ENCODE assay signal across 15 cellular contexts in genomic region chrX:47564438-47565085, GRCh38. TPM values are rescaled to one million over a fixed set of nuclear protein-coding genes. Genes with fewer than 3 reads are reported as not detected.
DNase-seq lines count a peak whose midpoint lies in the region; ATAC-seq and TF ChIP-seq lines count a peak whose summit lies in the region.
"Had no signal": no experiment of that assay in that cellular context is flagged by ENCODE, and none has a peak within 500 bp of the region (broad histone marks: within the 10 kb centered on the region; RNA-seq: fewer than 3 reads in every experiment).

No MANE protein-coding gene starts in this region.

- H3K23ac ChIP-seq in IMR-90 (ENCODE audit: low read depth, low read length) (no peak overlapping the region), neuronal stem cell (ENCODE audit: low read depth, low read length, poor library complexity) (no peak overlapping the region)

- no peak for TF ChIP-seq RAD21 in IMR-90 (IDR thresholded peaks at IDR 0.05; ENCODE audit: low read length)

- no TSS peak for BruUV-seq in Caco-2 (replicated peaks; lab: Mats Ljungman, UMichigan)
- BruUV-seq in IMR-90 (replicated peaks; lab: Mats Ljungman, UMichigan): TSS peak; percentile 19

- no peak overlapping the region for H3K56ac ChIP-seq in IMR-90 (ENCODE audit: extremely low read depth, insufficient read depth, low read length)

- no peak overlapping the region for H2BK12ac ChIP-seq in neuronal stem cell (ENCODE audit: low read length)

- peaks cover 4% of the 10 kb centered on the region for H4K20me1 ChIP-seq in IMR-90 (ENCODE audit: insufficient read depth, low read length)

- no peaks in the 10 kb centered on the region for H3K27me3 Mint-ChIP-seq in Caco-2 (ENCODE audit: insufficient read depth, unreplicated experiment)
- no peaks in the 10 kb centered on the region for H3K27me3 Mint-ChIP-seq in activated naive CD8-positive, alpha-beta T cell treated with anti-CD3 and anti-CD28 coated beads, Interleukin-2, amount 50 U/mL, for 24 hours

- H2AK5ac ChIP-seq in IMR-90 (ENCODE audit: low read depth, low read length): no peak overlapping the region
- no peak overlapping the region for H2AK5ac ChIP-seq in neuronal stem cell (ENCODE audit: low read depth, low read length)

- no peak overlapping the region for H3K14ac ChIP-seq in IMR-90 (replicated peaks; ENCODE audit: low read depth, low read length)
- H3K14ac ChIP-seq in neuronal stem cell (ENCODE audit: low read length): no peak overlapping the region

- no CpG with 5 or more reads among the region's 12 CpGs for WGBS in IMR-90 (ENCODE audit: extremely low coverage in 2 of 2, insufficient read length in 1 of 2), 2 experiments
- WGBS in neuronal stem cell (ENCODE audit: extremely low coverage in 2 of 2, insufficient read length in 2 of 2, insufficient replicate concordance in 1 of 2), 2 donors: no CpG with 5 or more reads among the region's 12 CpGs

- H3K36me3 ChIP-seq in Caco-2 (ENCODE audit: control insufficient read depth, insufficient read depth, low read length): no peaks in the 10 kb centered on the region
- peaks cover 24% of the 10 kb centered on the region for H3K36me3 ChIP-seq in IMR-90 (ENCODE audit: control insufficient read depth, insufficient read depth, low read length)
- H3K36me3 ChIP-seq in neuronal stem cell (replicated peaks in 1 of 2; ENCODE audit: control insufficient read depth in 2 of 2, insufficient read depth in 2 of 2, low read length in 2 of 2): peaks cover 15 to 65% of the 10 kb centered on the region in 2 donors
- H3K36me3 ChIP-seq in effector memory CD4-positive, alpha-beta T cell (ENCODE audit: control insufficient read depth, insufficient read depth, low read length): peaks cover 44% of the 10 kb centered on the region

- in situ Hi-C loops in IMR-90 (cut with MboI; ENCODE audit: low sequenced_read_pairs): loop anchor here (5.0 kb wide), 1 partner anchor 83 kb away; no protein-coding TSS in a partner anchor

- no peak overlapping the region for H3K4me2 ChIP-seq in IMR-90 (ENCODE audit: low read depth, low read length)
- no peak overlapping the region for H3K4me2 ChIP-seq in neuronal stem cell (ENCODE audit: insufficient read depth, low read length, poor library complexity, severe bottlenecking)

- ATAC-seq in IMR-90 (ENCODE audit: low read depth): no peak
- peak; percentile 18 for ATAC-seq in activated naive CD8-positive, alpha-beta T cell treated with anti-CD3 and anti-CD28 coated beads, Interleukin-2, amount 50 U/mL, for 24 hours
- ATAC-seq in GM19035 (IDR thresholded peaks at IDR 0.05; ENCODE audit: unreplicated experiment): no peak

- no peak overlapping the region for H3K27ac ChIP-seq in IMR-90 (ENCODE audit: insufficient read depth, low read length)
- H3K27ac ChIP-seq in neuronal stem cell (replicated peaks; ENCODE audit: low read length): no peak overlapping the region
- no peak overlapping the region for H3K27ac ChIP-seq in effector memory CD4-positive, alpha-beta T cell (ENCODE audit: insufficient read depth, low read length, poor library complexity, severe bottlenecking)
- H3K27ac ChIP-seq: thyroid gland had no signal

- no peaks in the 10 kb centered on the region for H3K27me3 ChIP-seq in Caco-2 (replicated peaks; ENCODE audit: control insufficient read depth, insufficient read depth, low read length)
- H3K27me3 ChIP-seq in IMR-90 (ENCODE audit: control insufficient read depth, insufficient read depth, low read length): no peaks in the 10 kb centered on the region
- H3K27me3 ChIP-seq in neuronal stem cell (ENCODE audit: control insufficient read depth in 3 of 3, insufficient read depth in 3 of 3, low read depth in 1 of 3, low read length in 3 of 3): no peaks in the 10 kb centered on the region
- no peaks in the 10 kb centered on the region for H3K27me3 ChIP-seq in effector memory CD4-positive, alpha-beta T cell (replicated peaks; ENCODE audit: control insufficient read depth, insufficient read depth, low read length, poor library complexity, severe bottlenecking)
- H3K27me3 ChIP-seq: thyroid gland had no signal

- H3K18ac ChIP-seq in IMR-90 (ENCODE audit: low read depth, low read length) (no peak overlapping the region), neuronal stem cell (ENCODE audit: low read length) (no peak overlapping the region)

- H4K5ac ChIP-seq in IMR-90 (ENCODE audit: low read depth, low read length): no peak overlapping the region

- H3K9me1 ChIP-seq in IMR-90 (ENCODE audit: insufficient read depth, low read length): peaks cover 3% of the 10 kb centered on the region; the same call in 1 of the 2 replicates

- no peak overlapping the region for H2AK9ac ChIP-seq in IMR-90 (replicated peaks; ENCODE audit: low read depth, low read length, poor library complexity)

- TF ChIP-seq CTCF in Caco-2 (IDR thresholded peaks at IDR 0.05; ENCODE audit: insufficient read depth in 1 of 2, low read depth in 1 of 2, low read length in 1 of 2, severe bottlenecking in 1 of 2, unreplicated experiment in 1 of 2): peak in 1 of 2 experiments; percentile 1
- no peak for TF ChIP-seq CTCF in IMR-90 (conservative IDR thresholded peaks at IDR 0.05; ENCODE audit: low read depth, low read length)

- peak overlapping the region; percentile 44 for H3K4me3 Mint-ChIP-seq in Caco-2 (ENCODE audit: unreplicated experiment)
- H3K4me3 Mint-ChIP-seq in activated naive CD8-positive, alpha-beta T cell treated with anti-CD3 and anti-CD28 coated beads, Interleukin-2, amount 50 U/mL, for 24 hours: peak overlapping the region; percentile 56

- POLR2A ChIA-PET in Caco-2 (lab: Charles Lee): no interaction called here
- POLR2A ChIA-PET in IMR-90 (lab: Charles Lee; ENCODE audit: unreplicated experiment): no interaction called here

- no peak overlapping the region for H4K8ac ChIP-seq in IMR-90 (ENCODE audit: low read depth in 2 of 2, low read length in 2 of 2)
- H4K8ac ChIP-seq in neuronal stem cell (ENCODE audit: low read depth, low read length): no peak overlapping the region

- no peak overlapping the region for H3K27ac Mint-ChIP-seq in Caco-2 (ENCODE audit: unreplicated experiment)
- peak overlapping the region; percentile 91 for H3K27ac Mint-ChIP-seq in activated naive CD8-positive, alpha-beta T cell treated with anti-CD3 and anti-CD28 coated beads, Interleukin-2, amount 50 U/mL, for 24 hours

- no peak overlapping the region for H2BK120ac ChIP-seq in IMR-90 (ENCODE audit: low read depth, low read length)
- H2BK120ac ChIP-seq in neuronal stem cell (ENCODE audit: low read depth, low read length): no peak overlapping the region

- H2BK5ac ChIP-seq in IMR-90 (ENCODE audit: low read depth, low read length, poor library complexity, severe bottlenecking) (no peak overlapping the region), neuronal stem cell (ENCODE audit: low read length) (no peak overlapping the region)

- H4K91ac ChIP-seq in IMR-90 (ENCODE audit: insufficient read depth, low read depth, low read length): no peak overlapping the region
- no peak overlapping the region for H4K91ac ChIP-seq in neuronal stem cell (ENCODE audit: low read depth, low read length, poor library complexity)

- H3K4me1 ChIP-seq in Caco-2 (no peaks in the 10 kb centered on the region), IMR-90 (ENCODE audit: control insufficient read depth, insufficient read depth, low read length) (0 out of 2 replicates have a peak, but pooled peaks cover 1% of the 10 kb centered on the region), neuronal stem cell (ENCODE audit: control insufficient read depth in 2 of 2, insufficient read depth in 1 of 2, low read depth in 1 of 2, low read length in 2 of 2) (peaks cover 2 to 3% of the 10 kb centered on the region in 2 donors)
- peaks cover 9% of the 10 kb centered on the region for H3K4me1 ChIP-seq in effector memory CD4-positive, alpha-beta T cell (ENCODE audit: control insufficient read depth, insufficient read depth, low read length, poor library complexity, severe bottlenecking)

- H3K36me3 Mint-ChIP-seq in Caco-2 (ENCODE audit: insufficient read depth, unreplicated experiment): peaks cover 22% of the 10 kb centered on the region
- H3K36me3 Mint-ChIP-seq in activated naive CD8-positive, alpha-beta T cell treated with anti-CD3 and anti-CD28 coated beads, Interleukin-2, amount 50 U/mL, for 24 hours (ENCODE audit: low read depth): peaks cover 20% of the 10 kb centered on the region

- dilution Hi-C loops in IMR-90 (cut with HindIII; ENCODE audit: low sequenced_read_pairs, unreplicated experiment): no loop called here

- H3K4me3 ChIP-seq in Caco-2 (ENCODE audit: low read depth, low read length) (no peak overlapping the region), IMR-90 (ENCODE audit: insufficient read depth, low read depth, low read length) (no peak overlapping the region), neuronal stem cell (ENCODE audit: low read length in 2 of 2) (no peak overlapping the region)
- H3K4me3 ChIP-seq in effector memory CD4-positive, alpha-beta T cell (ENCODE audit: insufficient read depth, low read depth, low read length, poor library complexity, severe bottlenecking): no peak overlapping the region
- H3K4me3 ChIP-seq: thyroid gland had no signal

- CTCF ChIA-PET in Caco-2 (lab: Charles Lee) (no interaction called here), IMR-90 (lab: Yijun Ruan, JAX) (no interaction called here)

- H3K4ac ChIP-seq in IMR-90 (ENCODE audit: low read depth, low read length): no peak overlapping the region
- H3K4ac ChIP-seq in neuronal stem cell (ENCODE audit: low read length): no peak overlapping the region

- H2BK20ac ChIP-seq in IMR-90 (ENCODE audit: low read depth, low read length): no peak overlapping the region

- H3K9ac ChIP-seq in IMR-90 (ENCODE audit: low read depth, low read length) (no peak overlapping the region), neuronal stem cell (ENCODE audit: low read depth, low read length, poor library complexity) (peak overlapping the region; percentile 21)

- no peak for TF ChIP-seq POLR2A in IMR-90 (IDR thresholded peaks at IDR 0.05; ENCODE audit: low read depth, low read length)

- DNase-seq in Caco-2 (no peak), IMR-90 (no peak), neuronal stem cell (ENCODE audit: low spot score) (no peak), epidermal melanocyte (ENCODE audit: insufficient read length, low spot score) (no peak)
- DNase-seq in activated naive CD8-positive, alpha-beta T cell treated with anti-CD3 and anti-CD28 coated beads, Interleukin-2, amount 50 U/mL, for 24 hours: no peak
- no peak for DNase-seq in effector memory CD4-positive, alpha-beta T cell
- DNase-seq: activated CD4-positive, alpha-beta T cell treated with anti-CD3 and anti-CD28 coated beads, Interleukin-2, amount 50 U/mL, for 1 hour; cerebellar nuclear complex; GF-D8; immature natural killer cell; NCI-H2107; NCI-H82; thyroid gland had no signal

- H2AFZ ChIP-seq in IMR-90 (replicated peaks; ENCODE audit: low read length, poor library complexity): no peak overlapping the region
- no peak overlapping the region for H2AFZ ChIP-seq in neuronal stem cell (ENCODE audit: low read length)

- H3K4me1 Mint-ChIP-seq in Caco-2 (ENCODE audit: low read depth, unreplicated experiment): no peaks in the 10 kb centered on the region
- peaks cover 41% of the 10 kb centered on the region for H3K4me1 Mint-ChIP-seq in activated naive CD8-positive, alpha-beta T cell treated with anti-CD3 and anti-CD28 coated beads, Interleukin-2, amount 50 U/mL, for 24 hours

- H3K9me3 ChIP-seq in Caco-2: no peaks in the 10 kb centered on the region
- no peaks in the 10 kb centered on the region for H3K9me3 ChIP-seq in IMR-90 (ENCODE audit: control insufficient read depth, insufficient read depth, low read length)
- no peaks in the 10 kb centered on the region for H3K9me3 ChIP-seq in neuronal stem cell (replicated peaks in 1 of 2; ENCODE audit: control insufficient read depth in 2 of 2, insufficient read depth in 1 of 2, low read depth in 1 of 2, low read length in 2 of 2)
- no peaks in the 10 kb centered on the region for H3K9me3 ChIP-seq in effector memory CD4-positive, alpha-beta T cell (ENCODE audit: control insufficient read depth, low read length)
- H3K9me3 ChIP-seq: thyroid gland had no signal

- H3K79me1 ChIP-seq in IMR-90 (ENCODE audit: low read depth in 1 of 2, low read length in 2 of 2) (peaks cover 12 to 36% of the 10 kb centered on the region in 2 experiments), neuronal stem cell (ENCODE audit: low read depth, low read length) (peaks cover 4% of the 10 kb centered on the region)

- no peak overlapping the region; the same call in 2 of the 3 replicates for H2BK15ac ChIP-seq in IMR-90 (ENCODE audit: low read depth, low read length)
- H2BK15ac ChIP-seq in neuronal stem cell (ENCODE audit: low read length): no peak overlapping the region

- intact Hi-C loops in Caco-2 (cut with micrococcal nuclease; ENCODE audit: unreplicated experiment): no loop called here
- intact Hi-C loops in IMR-90 (cut with micrococcal nuclease): loop anchor here (5.0 kb wide), 1 partner anchor 463 kb away; no protein-coding TSS in a partner anchor

- H3K9me3 Mint-ChIP-seq in Caco-2 (ENCODE audit: unreplicated experiment): no peaks in the 10 kb centered on the region
- no peaks in the 10 kb centered on the region for H3K9me3 Mint-ChIP-seq in activated naive CD8-positive, alpha-beta T cell treated with anti-CD3 and anti-CD28 coated beads, Interleukin-2, amount 50 U/mL, for 24 hours
- H3K9me3 Mint-ChIP-seq: immature natural killer cell had no signal

RNA-seq across cellular contexts. Expression of gene ARAF, which starts 3.6 kb away (rescaled TPM):
- total RNA-seq in Caco-2 (2022): 65.4 and 68.5 TPM in 2 replicates
- total RNA-seq in IMR-90 (2012; rRNA removed): 9.1 and 10.8 TPM in 2 replicates
- polyA plus RNA-seq in IMR-90 (2012; rRNA removed): 52.2 and 54.2 TPM in 2 replicates
- 49.7 and 53.0 TPM in 2 replicates for polyA plus RNA-seq in IMR-90 (2012; cell fraction: cytosol; rRNA removed)
- 107 and 180 TPM in 2 replicates for polyA plus RNA-seq in IMR-90 (2012; cell fraction: nucleus; rRNA removed; ENCODE audit: low replicate concordance)
- 48.0 TPM for polyA plus RNA-seq in neuronal stem cell (2013, experiment 1 of 2)
- polyA plus RNA-seq in neuronal stem cell (2013, experiment 2 of 2): 47.8 TPM

RNA-seq across cellular contexts. Expression of gene TIMP1, which starts 17.7 kb away (rescaled TPM):
- total RNA-seq in Caco-2 (2022) (3.9 and 5.0 TPM in 2 replicates), IMR-90 (2012; rRNA removed) (407 and 512 TPM in 2 replicates)
- 3,078 and 3,290 TPM in 2 replicates for polyA plus RNA-seq in IMR-90 (2012; rRNA removed)
- polyA plus RNA-seq in IMR-90 (2012; cell fraction: cytosol; rRNA removed): 2,220 and 2,243 TPM in 2 replicates
- 514 and 755 TPM in 2 replicates for polyA plus RNA-seq in IMR-90 (2012; cell fraction: nucleus; rRNA removed; ENCODE audit: low replicate concordance)
- 75.3 TPM for polyA plus RNA-seq in neuronal stem cell (2013, experiment 1 of 2)
- 72.6 TPM for polyA plus RNA-seq in neuronal stem cell (2013, experiment 2 of 2)

RNA-seq across cellular contexts. Expression of gene SYN1, which starts 55.1 kb away (rescaled TPM):
- total RNA-seq in Caco-2 (2022): not detected in 2 replicates
- total RNA-seq in IMR-90 (2012; rRNA removed): under 0.01 TPM in 2 replicates
- polyA plus RNA-seq in IMR-90 (2012; rRNA removed): 0.56 and 0.63 TPM in 2 replicates
- 0.39 and 0.44 TPM in 2 replicates for polyA plus RNA-seq in IMR-90 (2012; cell fraction: cytosol; rRNA removed)
- polyA plus RNA-seq in IMR-90 (2012; cell fraction: nucleus; rRNA removed; ENCODE audit: low replicate concordance): 0.33 and 0.71 TPM in 2 replicates
- polyA plus RNA-seq in neuronal stem cell (2013, experiment 1 of 2): 3.6 TPM
- 4.0 TPM for polyA plus RNA-seq in neuronal stem cell (2013, experiment 2 of 2)
- total RNA-seq: endothelial cell of umbilical vein had no signal
- polyA plus RNA-seq: endothelial cell of umbilical vein had no signal

Comparison
In these comparisons a context has a peak if more than half of its experiments do, and no peak if none do; other contexts are left out.
1. RNA of gene TIMP1, which starts 17.7 kb away (total RNA-seq): 407 to 512 TPM in IMR-90; 3.9 to 5.0 TPM in Caco-2; every median in the first group is over 10 times any median in the second.